Comparison of ENCODE assay signal across 11 cellular contexts in the genomic region with DNA sequence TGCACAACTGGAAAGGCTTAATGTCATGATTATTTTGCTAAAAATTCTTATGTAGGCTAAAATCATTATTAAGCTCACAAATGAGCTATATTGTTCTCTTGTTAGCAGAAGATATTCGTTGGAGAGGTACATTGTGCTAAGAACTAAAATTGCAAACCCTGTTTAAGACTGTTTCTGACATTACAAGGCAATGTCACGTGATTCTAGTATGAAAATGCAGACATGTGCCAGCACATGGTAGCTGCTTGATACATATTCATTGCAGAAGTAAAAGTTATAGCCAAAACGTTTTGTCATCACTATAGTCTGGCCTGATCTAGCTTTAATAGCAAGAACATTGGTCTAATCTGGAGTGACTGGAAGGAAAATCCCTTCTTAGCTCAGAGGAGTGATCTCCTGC.
"Had no signal": no experiment of that assay in that cellular context is flagged by ENCODE, and none has a peak within 500 bp of the region (broad histone marks: within the 10 kb centered on the region; RNA-seq: fewer than 3 reads in every experiment).

No MANE protein-coding gene starts in this region.

- ATAC-seq: HCT116 had no signal

- H3K4me2 ChIP-seq: KMS-11 had no signal

- H3K9me3 ChIP-seq: HAP-1 had no signal

- H3K36me3 ChIP-seq: HAP-1 had no signal

- H2AFZ ChIP-seq: GM23248 had no signal

- H3K27ac ChIP-seq: GM23248, HL-60, KMS-11 had no signal

- H3K4me3 Mint-ChIP-seq: HFFc6 had no signal

- H3K4me1 ChIP-seq: HAP-1 had no signal

- H3K27ac Mint-ChIP-seq: HFFc6 had no signal

- H3K9ac ChIP-seq: GM23248, KMS-11 had no signal

- DNase-seq: GM23248, GOT3, H7, HFFc6, IMR-90, Karpas-422, KBM-7 had no signal

- H3K4me3 ChIP-seq: GM23248, HAP-1 had no signal
